In the genomic region with DNA sequence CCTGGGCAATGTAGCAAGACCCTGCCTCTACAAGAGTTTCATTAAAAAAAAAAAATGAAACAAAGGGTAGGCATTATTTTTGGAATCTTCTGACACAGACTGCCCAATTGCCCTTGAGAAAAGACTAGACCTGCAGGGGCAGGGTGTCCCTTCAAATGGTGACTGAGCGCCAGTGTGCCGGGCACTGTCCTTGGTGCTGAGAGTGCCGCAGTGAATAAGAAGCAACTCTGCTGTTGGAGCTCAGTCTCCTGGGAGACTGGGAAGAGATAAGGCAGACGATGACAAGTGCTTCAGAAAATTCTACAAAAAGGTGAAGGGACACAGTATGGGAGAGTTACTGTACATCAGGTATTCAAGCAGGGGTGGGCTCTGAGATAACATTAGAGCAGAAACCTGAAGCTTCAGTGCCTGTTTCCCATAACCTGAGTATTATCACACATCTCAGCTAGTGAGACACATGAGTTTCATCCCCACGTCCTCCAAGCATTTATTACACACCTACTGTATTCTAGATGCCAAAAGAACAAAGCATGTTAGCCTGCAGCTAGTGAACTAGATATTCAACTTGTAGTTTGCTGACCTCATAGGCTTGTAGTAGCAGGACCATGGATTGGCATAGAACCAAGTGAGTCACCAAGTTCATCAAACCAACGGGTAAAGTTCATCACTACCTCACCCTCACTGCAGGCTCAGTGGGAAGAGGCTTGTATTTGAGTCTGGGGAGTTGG, we compare ENCODE assay signal across 1 cellular context.
A peak's percentile ranks its signal among the peaks of the same experiment; 100 is the strongest.
TF ChIP-seq lines count a peak whose summit lies in the region.

No MANE protein-coding gene starts in this region.

TF ChIP-seq in HepG2, 621 proteins besides CTCF, POLR2A, EP300 and RAD21 (continued from another document and continues in another):
- TF ChIP-seq, protein P1, sequence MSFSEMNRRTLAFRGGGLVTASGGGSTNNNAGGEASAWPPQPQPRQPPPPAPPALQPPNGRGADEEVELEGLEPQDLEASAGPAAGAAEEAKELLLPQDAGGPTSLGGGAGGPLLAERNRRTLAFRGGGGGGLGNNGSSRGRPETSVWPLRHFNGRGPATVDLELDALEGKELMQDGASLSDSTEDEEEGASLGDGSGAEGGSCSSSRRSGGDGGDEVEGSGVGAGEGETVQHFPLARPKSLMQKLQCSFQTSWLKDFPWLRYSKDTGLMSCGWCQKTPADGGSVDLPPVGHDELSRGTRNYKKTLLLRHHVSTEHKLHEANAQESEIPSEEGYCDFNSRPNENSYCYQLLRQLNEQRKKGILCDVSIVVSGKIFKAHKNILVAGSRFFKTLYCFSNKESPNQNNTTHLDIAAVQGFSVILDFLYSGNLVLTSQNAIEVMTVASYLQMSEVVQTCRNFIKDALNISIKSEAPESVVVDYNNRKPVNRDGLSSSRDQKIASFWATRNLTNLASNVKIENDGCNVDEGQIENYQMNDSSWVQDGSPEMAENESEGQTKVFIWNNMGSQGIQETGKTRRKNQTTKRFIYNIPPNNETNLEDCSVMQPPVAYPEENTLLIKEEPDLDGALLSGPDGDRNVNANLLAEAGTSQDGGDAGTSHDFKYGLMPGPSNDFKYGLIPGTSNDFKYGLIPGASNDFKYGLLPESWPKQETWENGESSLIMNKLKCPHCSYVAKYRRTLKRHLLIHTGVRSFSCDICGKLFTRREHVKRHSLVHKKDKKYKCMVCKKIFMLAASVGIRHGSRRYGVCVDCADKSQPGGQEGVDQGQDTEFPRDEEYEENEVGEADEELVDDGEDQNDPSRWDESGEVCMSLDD (CRISPR knock-in tag; IDR thresholded peaks at IDR 0.05; ENCODE audit: borderline replicate concordance) = peak; percentile 40; the same call in 1 of the 2 replicates
- TF ChIP-seq HOXA5 (CRISPR knock-in tag; IDR thresholded peaks at IDR 0.05) (peak; percentile 78; the same call in 1 of the 2 replicates), HNF4A (CRISPR knock-in tag; IDR thresholded peaks at IDR 0.05) (no peak), MTF2 (CRISPR knock-in tag; IDR thresholded peaks at IDR 0.05; ENCODE audit: borderline replicate concordance) (no peak), SPEN (CRISPR knock-in tag; IDR thresholded peaks at IDR 0.05; ENCODE audit: low read depth) (no peak), ZSCAN31 (CRISPR knock-in tag; IDR thresholded peaks at IDR 0.05; ENCODE audit: low read depth) (no peak), MBNL3 (CRISPR knock-in tag; conservative IDR thresholded peaks at IDR 0.05) (no peak), RARA (CRISPR knock-in tag; IDR thresholded peaks at IDR 0.05) (peak; percentile 48; the same call in 1 of the 2 replicates), ZNF20 (CRISPR knock-in tag; IDR thresholded peaks at IDR 0.05) (no peak), NCOA2 (CRISPR knock-in tag; IDR thresholded peaks at IDR 0.05) (peak; percentile 47; the same call in 1 of the 2 replicates), SRSF4 (IDR thresholded peaks at IDR 0.05; ENCODE audit: low read depth, low read length, poor library complexity, severe bottlenecking) (no peak), CBX5 (CRISPR knock-in tag; IDR thresholded peaks at IDR 0.05; ENCODE audit: borderline replicate concordance) (0 out of 2 replicates have a peak, but pooled peaks have one; percentile 49), ZNF296 (CRISPR knock-in tag; conservative IDR thresholded peaks at IDR 0.05) (0 out of 2 replicates have a peak, but pooled peaks have one; percentile 25)
- TF ChIP-seq, protein P2, sequence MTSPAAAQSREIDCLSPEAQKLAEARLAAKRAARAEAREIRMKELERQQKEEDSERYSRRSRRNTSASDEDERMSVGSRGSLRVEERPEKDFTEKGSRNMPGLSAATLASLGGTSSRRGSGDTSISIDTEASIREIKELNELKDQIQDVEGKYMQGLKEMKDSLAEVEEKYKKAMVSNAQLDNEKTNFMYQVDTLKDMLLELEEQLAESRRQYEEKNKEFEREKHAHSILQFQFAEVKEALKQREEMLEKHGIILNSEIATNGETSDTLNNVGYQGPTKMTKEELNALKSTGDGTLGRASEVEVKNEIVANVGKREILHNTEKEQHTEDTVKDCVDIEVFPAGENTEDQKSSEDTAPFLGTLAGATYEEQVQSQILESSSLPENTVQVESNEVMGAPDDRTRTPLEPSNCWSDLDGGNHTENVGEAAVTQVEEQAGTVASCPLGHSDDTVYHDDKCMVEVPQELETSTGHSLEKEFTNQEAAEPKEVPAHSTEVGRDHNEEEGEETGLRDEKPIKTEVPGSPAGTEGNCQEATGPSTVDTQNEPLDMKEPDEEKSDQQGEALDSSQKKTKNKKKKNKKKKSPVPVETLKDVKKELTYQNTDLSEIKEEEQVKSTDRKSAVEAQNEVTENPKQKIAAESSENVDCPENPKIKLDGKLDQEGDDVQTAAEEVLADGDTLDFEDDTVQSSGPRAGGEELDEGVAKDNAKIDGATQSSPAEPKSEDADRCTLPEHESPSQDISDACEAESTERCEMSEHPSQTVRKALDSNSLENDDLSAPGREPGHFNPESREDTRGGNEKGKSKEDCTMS (CRISPR knock-in tag; conservative IDR thresholded peaks at IDR 0.05) = 0 out of 2 replicates have a peak, but pooled peaks have one; percentile 92
- TF ChIP-seq, protein P3, sequence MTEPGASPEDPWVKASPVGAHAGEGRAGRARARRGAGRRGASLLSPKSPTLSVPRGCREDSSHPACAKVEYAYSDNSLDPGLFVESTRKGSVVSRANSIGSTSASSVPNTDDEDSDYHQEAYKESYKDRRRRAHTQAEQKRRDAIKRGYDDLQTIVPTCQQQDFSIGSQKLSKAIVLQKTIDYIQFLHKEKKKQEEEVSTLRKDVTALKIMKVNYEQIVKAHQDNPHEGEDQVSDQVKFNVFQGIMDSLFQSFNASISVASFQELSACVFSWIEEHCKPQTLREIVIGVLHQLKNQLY (CRISPR knock-in tag; IDR thresholded peaks at IDR 0.05) = peak; percentile 32; the same call in 1 of the 2 replicates
- TF ChIP-seq, protein P4, sequence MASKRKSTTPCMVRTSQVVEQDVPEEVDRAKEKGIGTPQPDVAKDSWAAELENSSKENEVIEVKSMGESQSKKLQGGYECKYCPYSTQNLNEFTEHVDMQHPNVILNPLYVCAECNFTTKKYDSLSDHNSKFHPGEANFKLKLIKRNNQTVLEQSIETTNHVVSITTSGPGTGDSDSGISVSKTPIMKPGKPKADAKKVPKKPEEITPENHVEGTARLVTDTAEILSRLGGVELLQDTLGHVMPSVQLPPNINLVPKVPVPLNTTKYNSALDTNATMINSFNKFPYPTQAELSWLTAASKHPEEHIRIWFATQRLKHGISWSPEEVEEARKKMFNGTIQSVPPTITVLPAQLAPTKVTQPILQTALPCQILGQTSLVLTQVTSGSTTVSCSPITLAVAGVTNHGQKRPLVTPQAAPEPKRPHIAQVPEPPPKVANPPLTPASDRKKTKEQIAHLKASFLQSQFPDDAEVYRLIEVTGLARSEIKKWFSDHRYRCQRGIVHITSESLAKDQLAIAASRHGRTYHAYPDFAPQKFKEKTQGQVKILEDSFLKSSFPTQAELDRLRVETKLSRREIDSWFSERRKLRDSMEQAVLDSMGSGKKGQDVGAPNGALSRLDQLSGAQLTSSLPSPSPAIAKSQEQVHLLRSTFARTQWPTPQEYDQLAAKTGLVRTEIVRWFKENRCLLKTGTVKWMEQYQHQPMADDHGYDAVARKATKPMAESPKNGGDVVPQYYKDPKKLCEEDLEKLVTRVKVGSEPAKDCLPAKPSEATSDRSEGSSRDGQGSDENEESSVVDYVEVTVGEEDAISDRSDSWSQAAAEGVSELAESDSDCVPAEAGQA (IDR thresholded peaks at IDR 0.05; ENCODE audit: low read depth) = no peak
- TF ChIP-seq, protein P4 (CRISPR knock-in tag; IDR thresholded peaks at IDR 0.05; ENCODE audit: borderline replicate concordance) = 0 out of 2 replicates have a peak, but pooled peaks have one; percentile 68
- TF ChIP-seq, protein P5, sequence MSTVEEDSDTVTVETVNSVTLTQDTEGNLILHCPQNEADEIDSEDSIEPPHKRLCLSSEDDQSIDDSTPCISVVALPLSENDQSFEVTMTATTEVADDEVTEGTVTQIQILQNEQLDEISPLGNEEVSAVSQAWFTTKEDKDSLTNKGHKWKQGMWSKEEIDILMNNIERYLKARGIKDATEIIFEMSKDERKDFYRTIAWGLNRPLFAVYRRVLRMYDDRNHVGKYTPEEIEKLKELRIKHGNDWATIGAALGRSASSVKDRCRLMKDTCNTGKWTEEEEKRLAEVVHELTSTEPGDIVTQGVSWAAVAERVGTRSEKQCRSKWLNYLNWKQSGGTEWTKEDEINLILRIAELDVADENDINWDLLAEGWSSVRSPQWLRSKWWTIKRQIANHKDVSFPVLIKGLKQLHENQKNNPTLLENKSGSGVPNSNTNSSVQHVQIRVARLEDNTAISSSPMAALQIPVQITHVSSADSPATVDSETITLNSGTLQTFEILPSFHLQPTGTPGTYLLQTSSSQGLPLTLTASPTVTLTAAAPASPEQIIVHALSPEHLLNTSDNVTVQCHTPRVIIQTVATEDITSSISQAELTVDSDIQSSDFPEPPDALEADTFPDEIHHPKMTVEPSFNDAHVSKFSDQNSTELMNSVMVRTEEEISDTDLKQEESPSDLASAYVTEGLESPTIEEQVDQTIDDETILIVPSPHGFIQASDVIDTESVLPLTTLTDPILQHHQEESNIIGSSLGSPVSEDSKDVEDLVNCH (CRISPR knock-in tag; IDR thresholded peaks at IDR 0.05) = no peak
- TF ChIP-seq, protein P6, sequence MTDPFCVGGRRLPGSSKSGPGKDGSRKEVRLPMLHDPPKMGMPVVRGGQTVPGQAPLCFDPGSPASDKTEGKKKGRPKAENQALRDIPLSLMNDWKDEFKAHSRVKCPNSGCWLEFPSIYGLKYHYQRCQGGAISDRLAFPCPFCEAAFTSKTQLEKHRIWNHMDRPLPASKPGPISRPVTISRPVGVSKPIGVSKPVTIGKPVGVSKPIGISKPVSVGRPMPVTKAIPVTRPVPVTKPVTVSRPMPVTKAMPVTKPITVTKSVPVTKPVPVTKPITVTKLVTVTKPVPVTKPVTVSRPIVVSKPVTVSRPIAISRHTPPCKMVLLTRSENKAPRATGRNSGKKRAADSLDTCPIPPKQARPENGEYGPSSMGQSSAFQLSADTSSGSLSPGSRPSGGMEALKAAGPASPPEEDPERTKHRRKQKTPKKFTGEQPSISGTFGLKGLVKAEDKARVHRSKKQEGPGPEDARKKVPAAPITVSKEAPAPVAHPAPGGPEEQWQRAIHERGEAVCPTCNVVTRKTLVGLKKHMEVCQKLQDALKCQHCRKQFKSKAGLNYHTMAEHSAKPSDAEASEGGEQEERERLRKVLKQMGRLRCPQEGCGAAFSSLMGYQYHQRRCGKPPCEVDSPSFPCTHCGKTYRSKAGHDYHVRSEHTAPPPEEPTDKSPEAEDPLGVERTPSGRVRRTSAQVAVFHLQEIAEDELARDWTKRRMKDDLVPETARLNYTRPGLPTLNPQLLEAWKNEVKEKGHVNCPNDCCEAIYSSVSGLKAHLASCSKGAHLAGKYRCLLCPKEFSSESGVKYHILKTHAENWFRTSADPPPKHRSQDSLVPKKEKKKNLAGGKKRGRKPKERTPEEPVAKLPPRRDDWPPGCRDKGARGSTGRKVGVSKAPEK (CRISPR knock-in tag; IDR thresholded peaks at IDR 0.05; ENCODE audit: borderline replicate concordance) = no peak
- TF ChIP-seq, protein P7, sequence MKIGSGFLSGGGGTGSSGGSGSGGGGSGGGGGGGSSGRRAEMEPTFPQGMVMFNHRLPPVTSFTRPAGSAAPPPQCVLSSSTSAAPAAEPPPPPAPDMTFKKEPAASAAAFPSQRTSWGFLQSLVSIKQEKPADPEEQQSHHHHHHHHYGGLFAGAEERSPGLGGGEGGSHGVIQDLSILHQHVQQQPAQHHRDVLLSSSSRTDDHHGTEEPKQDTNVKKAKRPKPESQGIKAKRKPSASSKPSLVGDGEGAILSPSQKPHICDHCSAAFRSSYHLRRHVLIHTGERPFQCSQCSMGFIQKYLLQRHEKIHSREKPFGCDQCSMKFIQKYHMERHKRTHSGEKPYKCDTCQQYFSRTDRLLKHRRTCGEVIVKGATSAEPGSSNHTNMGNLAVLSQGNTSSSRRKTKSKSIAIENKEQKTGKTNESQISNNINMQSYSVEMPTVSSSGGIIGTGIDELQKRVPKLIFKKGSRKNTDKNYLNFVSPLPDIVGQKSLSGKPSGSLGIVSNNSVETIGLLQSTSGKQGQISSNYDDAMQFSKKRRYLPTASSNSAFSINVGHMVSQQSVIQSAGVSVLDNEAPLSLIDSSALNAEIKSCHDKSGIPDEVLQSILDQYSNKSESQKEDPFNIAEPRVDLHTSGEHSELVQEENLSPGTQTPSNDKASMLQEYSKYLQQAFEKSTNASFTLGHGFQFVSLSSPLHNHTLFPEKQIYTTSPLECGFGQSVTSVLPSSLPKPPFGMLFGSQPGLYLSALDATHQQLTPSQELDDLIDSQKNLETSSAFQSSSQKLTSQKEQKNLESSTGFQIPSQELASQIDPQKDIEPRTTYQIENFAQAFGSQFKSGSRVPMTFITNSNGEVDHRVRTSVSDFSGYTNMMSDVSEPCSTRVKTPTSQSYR (CRISPR knock-in tag; IDR thresholded peaks at IDR 0.05; ENCODE audit: borderline replicate concordance) = peak; percentile 42; the same call in 1 of the 2 replicates
- TF ChIP-seq, protein P8, sequence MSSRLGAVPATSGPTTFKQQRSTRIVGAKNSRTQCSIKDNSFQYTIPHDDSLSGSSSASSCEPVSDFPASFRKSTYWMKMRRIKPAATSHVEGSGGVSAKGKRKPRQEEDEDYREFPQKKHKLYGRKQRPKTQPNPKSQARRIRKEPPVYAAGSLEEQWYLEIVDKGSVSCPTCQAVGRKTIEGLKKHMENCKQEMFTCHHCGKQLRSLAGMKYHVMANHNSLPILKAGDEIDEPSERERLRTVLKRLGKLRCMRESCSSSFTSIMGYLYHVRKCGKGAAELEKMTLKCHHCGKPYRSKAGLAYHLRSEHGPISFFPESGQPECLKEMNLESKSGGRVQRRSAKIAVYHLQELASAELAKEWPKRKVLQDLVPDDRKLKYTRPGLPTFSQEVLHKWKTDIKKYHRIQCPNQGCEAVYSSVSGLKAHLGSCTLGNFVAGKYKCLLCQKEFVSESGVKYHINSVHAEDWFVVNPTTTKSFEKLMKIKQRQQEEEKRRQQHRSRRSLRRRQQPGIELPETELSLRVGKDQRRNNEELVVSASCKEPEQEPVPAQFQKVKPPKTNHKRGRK (CRISPR knock-in tag; IDR thresholded peaks at IDR 0.05) = no peak
